ENCODE assay signal across 15 cellular contexts in the genomic region with DNA sequence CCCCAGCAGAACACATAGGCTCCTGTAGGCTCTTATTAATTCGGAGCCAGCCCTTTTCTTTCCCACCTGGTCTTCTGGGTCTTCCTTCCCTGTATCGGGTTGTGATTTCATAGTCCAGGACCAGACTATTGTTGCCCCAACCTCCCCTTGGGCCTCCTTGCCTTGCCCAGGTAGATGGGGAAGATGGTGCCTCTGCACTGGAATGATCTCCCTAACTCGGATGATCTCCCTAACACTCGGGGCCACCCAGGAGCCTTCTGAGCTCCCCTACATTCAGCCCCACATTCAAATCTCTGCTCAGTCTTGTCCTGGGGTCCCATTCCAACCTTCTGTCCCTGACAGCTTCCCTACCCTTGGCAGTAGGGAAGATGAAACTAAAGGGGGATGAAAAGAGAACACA. TPM values are rescaled to one million over a fixed set of nuclear protein-coding genes. Genes with fewer than 3 reads are reported as not detected.
A peak's percentile ranks its signal among the peaks of the same experiment; 100 is the strongest.
DNase-seq lines count a peak whose midpoint lies in the region; ATAC-seq and TF ChIP-seq lines count a peak whose summit lies in the region.
"Had no signal": no experiment of that assay in that cellular context is flagged by ENCODE, and none has a peak within 500 bp of the region (broad histone marks: within the 10 kb centered on the region; RNA-seq: fewer than 3 reads in every experiment).

No MANE protein-coding gene starts in this region.

- intact Hi-C loops in Panc1 (cut with micrococcal nuclease; ENCODE audit: unreplicated experiment) (loop anchor here (10.0 kb wide), 1 partner anchor 428 kb away; a partner anchor contains a TSS), sciatic nerve (cut with DNase I) (no loop called here)

- POLR2A ChIA-PET in Panc1 (lab: Charles Lee): no interaction called here

- H3K27me3 ChIP-seq in Panc1 (ENCODE audit: control insufficient read depth, insufficient read depth, low read length): no peaks in the 10 kb centered on the region
- H3K27me3 ChIP-seq in effector memory CD4-positive, alpha-beta T cell (replicated peaks; ENCODE audit: control insufficient read depth, insufficient read depth, low read length, poor library complexity, severe bottlenecking): no peaks in the 10 kb centered on the region

- ATAC-seq in Panc1 (no peak), sciatic nerve (no peak), GM18868 (IDR thresholded peaks at IDR 0.05; ENCODE audit: unreplicated experiment) (no peak)
- ATAC-seq: right cardiac atrium, Right ventricle myocardium inferior had no signal

- H3K4me1 Mint-ChIP-seq in T-helper 1 cell treated with Interleukin-12 subunit alpha and Interleukin-12 subunit beta and Interleukin-4 antibody, amounts not matched to agents 30 μg/mL and 1 μg/mL, for 36 hours (ENCODE audit: low read depth): peaks cover 48% of the 10 kb centered on the region

- H3K27me3 Mint-ChIP-seq in T-helper 1 cell treated with Interleukin-12 subunit alpha and Interleukin-12 subunit beta and Interleukin-4 antibody, amounts not matched to agents 30 μg/mL and 1 μg/mL, for 36 hours (ENCODE audit: low read depth): no peaks in the 10 kb centered on the region

- peaks cover 2% of the 10 kb centered on the region; the same call in 1 of the 2 replicates for H3K36me3 ChIP-seq in Panc1 (ENCODE audit: control insufficient read depth, insufficient read depth, low read length)
- peaks cover 18% of the 10 kb centered on the region for H3K36me3 ChIP-seq in effector memory CD4-positive, alpha-beta T cell (ENCODE audit: control insufficient read depth, insufficient read depth, low read length)

- peak overlapping the region; percentile 96 for H3K27ac Mint-ChIP-seq in T-helper 1 cell treated with Interleukin-12 subunit alpha and Interleukin-12 subunit beta and Interleukin-4 antibody, amounts not matched to agents 30 μg/mL and 1 μg/mL, for 36 hours

- DNase-seq in T-helper 1 cell (no peak), Panc1 (ENCODE audit: low read depth, low spot score) (no peak), sciatic nerve (ENCODE audit: low spot score) (peak; percentile 41), OCI-M1 (lab: John Stamatoyannopoulos, UW) (no peak), LoVo (ENCODE audit: low spot score) (no peak)
- no peak for DNase-seq in effector memory CD4-positive, alpha-beta T cell
- DNase-seq: activated gamma-delta T cell treated with Interleukin-2 at 50 U/mL for 16 hours, NCI-H1105, NCI-H526 treated with DMSO at 0.1 percent for 48 hours, right cardiac atrium had no signal

- H3K9me3 ChIP-seq in Panc1 (ENCODE audit: control insufficient read depth, insufficient read depth, low read depth, low read length): no peaks in the 10 kb centered on the region
- H3K9me3 ChIP-seq in effector memory CD4-positive, alpha-beta T cell (ENCODE audit: control insufficient read depth, low read length): no peaks in the 10 kb centered on the region

- no peak overlapping the region for H3K4me3 ChIP-seq in Panc1 (ENCODE audit: low read depth in 2 of 2, low read length in 2 of 2)
- no peak overlapping the region for H3K4me3 ChIP-seq in effector memory CD4-positive, alpha-beta T cell (ENCODE audit: insufficient read depth, low read depth, low read length, poor library complexity, severe bottlenecking)

- no peaks in the 10 kb centered on the region for H3K9me3 Mint-ChIP-seq in T-helper 1 cell treated with Interleukin-12 subunit alpha and Interleukin-12 subunit beta and Interleukin-4 antibody, amounts not matched to agents 30 μg/mL and 1 μg/mL, for 36 hours

- in situ Hi-C loops in Panc1 (cut with HindIII; ENCODE audit: low pct_unique_long_range_greater_than_20kb, low sequenced_read_pairs): loop anchor here (25.0 kb wide), 1 partner anchor 106 kb away; no protein-coding TSS in a partner anchor

- CTCF ChIA-PET in Panc1 (lab: Charles Lee): no interaction called here

- peaks cover 38% of the 10 kb centered on the region for H3K4me1 ChIP-seq in Panc1 (ENCODE audit: control insufficient read depth, insufficient read depth, low read length)
- peaks cover 64% of the 10 kb centered on the region for H3K4me1 ChIP-seq in effector memory CD4-positive, alpha-beta T cell (ENCODE audit: control insufficient read depth, insufficient read depth, low read length, poor library complexity, severe bottlenecking)

- peaks cover 22% of the 10 kb centered on the region for H3K36me3 Mint-ChIP-seq in T-helper 1 cell treated with Interleukin-12 subunit alpha and Interleukin-12 subunit beta and Interleukin-4 antibody, amounts not matched to agents 30 μg/mL and 1 μg/mL, for 36 hours (ENCODE audit: low read depth)

- no TSS peak for BruUV-seq in Panc1 (replicated peaks; lab: Mats Ljungman, UMichigan)

- peak overlapping the region; percentile 95 for H3K4me3 Mint-ChIP-seq in T-helper 1 cell treated with Interleukin-12 subunit alpha and Interleukin-12 subunit beta and Interleukin-4 antibody, amounts not matched to agents 30 μg/mL and 1 μg/mL, for 36 hours

- H3K27ac ChIP-seq in Panc1 (ENCODE audit: low read length): peak overlapping the region; percentile 39; the same call in 1 of the 2 replicates
- peak overlapping the region; percentile 100 for H3K27ac ChIP-seq in effector memory CD4-positive, alpha-beta T cell (ENCODE audit: insufficient read depth, low read length, poor library complexity, severe bottlenecking)
- H3K27ac ChIP-seq: 22Rv1 had no signal

- no peak for TF ChIP-seq CTCF in Panc1 (IDR thresholded peaks at IDR 0.05)

RNA-seq across cellular contexts. Expression of a gene that starts 2.7 kb away (rescaled TPM):
- total RNA-seq in Panc1 (2021; ENCODE audit: unreplicated experiment) (48.9 TPM), sciatic nerve (52.2 TPM)
- 46.4 TPM for polyA plus RNA-seq in Panc1 (2012; ENCODE audit: insufficient read length)

RNA-seq across cellular contexts. Expression of a gene that starts 50.1 kb away (rescaled TPM):
- total RNA-seq in Panc1 (2021; ENCODE audit: unreplicated experiment): not detected
- not detected for polyA plus RNA-seq in Panc1 (2012; ENCODE audit: insufficient read length)
- total RNA-seq in sciatic nerve: not detected
- total RNA-seq: right cardiac atrium, Right ventricle myocardium inferior, temporal lobe had no signal
- polyA plus RNA-seq: right cardiac atrium had no signal
